8 cellular contexts compared by ENCODE assay signal in genomic region chr1:28915036-28915895, GRCh38. TPM values are rescaled to one million over a fixed set of nuclear protein-coding genes. Genes with fewer than 3 reads are reported as not detected.
DNase-seq lines count a peak whose midpoint lies in the region; ATAC-seq and TF ChIP-seq lines count a peak whose summit lies in the region.

No MANE protein-coding gene starts in this region.

- H3K4me3 Mint-ChIP-seq in activated CD4-positive, alpha-beta T cell treated with anti-CD3 and anti-CD28 coated beads, Interleukin-2, amount 10 ng/mL, durations not matched to agents 7 days and 5 days = peak overlapping the region; percentile 96

- no peaks in the 10 kb centered on the region for H3K27me3 ChIP-seq in duodenal mucosa (ENCODE audit: control insufficient read depth in 1 of 2, insufficient read depth in 2 of 2, low read length in 2 of 2)
- no peaks in the 10 kb centered on the region for H3K27me3 ChIP-seq in mucosa of rectum (ENCODE audit: control insufficient read depth in 2 of 2, insufficient read depth in 2 of 2, low read length in 2 of 2)
- H3K27me3 ChIP-seq in subcutaneous abdominal adipose tissue (ENCODE audit: control insufficient read depth in 5 of 5, insufficient read depth in 4 of 5, low read length in 5 of 5) = no peaks in the 10 kb centered on the region

- peaks cover 52% of the 10 kb centered on the region for H3K4me1 Mint-ChIP-seq in activated CD4-positive, alpha-beta T cell treated with anti-CD3 and anti-CD28 coated beads, Interleukin-2, amount 10 ng/mL, durations not matched to agents 7 days and 5 days

- H3K9me3 Mint-ChIP-seq in activated CD4-positive, alpha-beta T cell treated with anti-CD3 and anti-CD28 coated beads, Interleukin-2, amount 10 ng/mL, durations not matched to agents 7 days and 5 days = no peaks in the 10 kb centered on the region

- peaks cover 33% of the 10 kb centered on the region for H3K36me3 Mint-ChIP-seq in activated CD4-positive, alpha-beta T cell treated with anti-CD3 and anti-CD28 coated beads, Interleukin-2, amount 10 ng/mL, durations not matched to agents 7 days and 5 days (ENCODE audit: low read depth)

- DNase-seq in AG10803 (ENCODE audit: low read depth) (no peak), NCI-H1105 treated with DMSO at 0.1 percent for 48 hours (lab: John Stamatoyannopoulos, UW) (peak; percentile 67), NCI-H774 (lab: John Stamatoyannopoulos, UW) (no peak)
- DNase-seq in activated CD4-positive, alpha-beta T cell treated with anti-CD3 and anti-CD28 coated beads, Interleukin-2, amount 10 ng/mL, durations not matched to agents 7 days and 5 days = peak; percentile 62

- H3K4me1 ChIP-seq in duodenal mucosa (ENCODE audit: control insufficient read depth in 1 of 2, insufficient read depth in 2 of 2, low read length in 2 of 2) (peaks cover 7 to 16% of the 10 kb centered on the region in 2 donors), mucosa of rectum (ENCODE audit: control insufficient read depth in 2 of 2, insufficient read depth in 2 of 2, low read length in 2 of 2) (peaks cover 10 to 11% of the 10 kb centered on the region in 2 donors), subcutaneous abdominal adipose tissue (ENCODE audit: control insufficient read depth in 5 of 5, insufficient read depth in 5 of 5, low read length in 5 of 5) (peaks cover 5 to 23% (median 15%) of the 10 kb centered on the region in 5 donors)

- no peak for TF ChIP-seq CTCF in AG10803 (conservative IDR thresholded peaks at IDR 0.05; ENCODE audit: low read length)

- CTCF ChIA-PET in activated CD4-positive, alpha-beta T cell treated with anti-CD3 and anti-CD28 coated beads, Interleukin-2, amount 10 ng/mL, durations not matched to agents 7 days and 5 days (lab: Charles Lee) = interaction anchor here (1.7 to 2.1 kb wide), 3 partner anchors 34 to 179 kb away, joined by 4 to 7 read pairs (median 5); partner anchors contain the start of gene YTHDF2

- peak; percentile 13 for ATAC-seq in GM19035 (IDR thresholded peaks at IDR 0.05; ENCODE audit: unreplicated experiment)

- H3K27ac ChIP-seq in duodenal mucosa (ENCODE audit: low read depth, low read length) = no peak overlapping the region
- H3K27ac ChIP-seq in mucosa of rectum (ENCODE audit: low read depth in 2 of 2, low read length in 2 of 2) = peak overlapping the region; percentile 8 to 48
- peak overlapping the region; percentile 50 for H3K27ac ChIP-seq in subcutaneous abdominal adipose tissue (ENCODE audit: low read depth, low read length)

- H3K36me3 ChIP-seq in duodenal mucosa (ENCODE audit: control insufficient read depth in 1 of 2, insufficient read depth in 2 of 2, low read length in 2 of 2) = no peaks in the 10 kb centered on the region
- peaks cover 0 to 2% of the 10 kb centered on the region in 2 donors for H3K36me3 ChIP-seq in mucosa of rectum (ENCODE audit: control insufficient read depth in 2 of 2, insufficient read depth in 2 of 2, low read length in 2 of 2)
- H3K36me3 ChIP-seq in subcutaneous abdominal adipose tissue (ENCODE audit: control insufficient read depth in 5 of 5, insufficient read depth in 5 of 5, low read length in 5 of 5) = peaks cover 0 to 4% (median 0%) of the 10 kb centered on the region in 5 donors

- peak overlapping the region in 1 of 2 donors; percentile 66 for H3K9ac ChIP-seq in duodenal mucosa (ENCODE audit: low read depth in 1 of 2, low read length in 2 of 2)
- peak overlapping the region; percentile 57 to 65 for H3K9ac ChIP-seq in mucosa of rectum (ENCODE audit: low read depth in 1 of 2, low read length in 2 of 2)
- H3K9ac ChIP-seq in subcutaneous abdominal adipose tissue (ENCODE audit: low read length in 5 of 5) = peak overlapping the region; percentile 40 to 76 (median 73)

- no peaks in the 10 kb centered on the region for H3K9me3 ChIP-seq in duodenal mucosa (ENCODE audit: control insufficient read depth in 1 of 2, low read length in 2 of 2)
- H3K9me3 ChIP-seq in mucosa of rectum (ENCODE audit: control insufficient read depth in 2 of 2, low read length in 2 of 2) = no peaks in the 10 kb centered on the region
- no peaks in the 10 kb centered on the region for H3K9me3 ChIP-seq in subcutaneous abdominal adipose tissue (ENCODE audit: control insufficient read depth in 5 of 5, low read length in 5 of 5)

- POLR2A ChIA-PET in activated CD4-positive, alpha-beta T cell treated with anti-CD3 and anti-CD28 coated beads, Interleukin-2, amount 10 ng/mL, durations not matched to agents 7 days and 5 days (lab: Charles Lee) = interaction anchor here (1.0 to 1.2 kb wide), 2 partner anchors 17 to 31 kb away, joined by 3 to 5 read pairs; no protein-coding TSS in a partner anchor

- H3K27me3 Mint-ChIP-seq in activated CD4-positive, alpha-beta T cell treated with anti-CD3 and anti-CD28 coated beads, Interleukin-2, amount 10 ng/mL, durations not matched to agents 7 days and 5 days = no peaks in the 10 kb centered on the region

- H3K27ac Mint-ChIP-seq in activated CD4-positive, alpha-beta T cell treated with anti-CD3 and anti-CD28 coated beads, Interleukin-2, amount 10 ng/mL, durations not matched to agents 7 days and 5 days = peak overlapping the region; percentile 98

- H3K4me3 ChIP-seq in AG10803 (ENCODE audit: low read length) = peak overlapping the region; percentile 54
- H3K4me3 ChIP-seq in duodenal mucosa (ENCODE audit: low read depth in 1 of 2, low read length in 2 of 2) = peak overlapping the region; percentile 77 to 89
- peak overlapping the region; percentile 75 to 93 for H3K4me3 ChIP-seq in mucosa of rectum (ENCODE audit: low read length in 2 of 2)
- H3K4me3 ChIP-seq in subcutaneous abdominal adipose tissue (ENCODE audit: low read depth in 1 of 5, low read length in 5 of 5) = peak overlapping the region; percentile 77 to 86 (median 80)

RNA-seq across cellular contexts. Expression of gene EPB41, which starts 0.9 kb away (rescaled TPM):
- total RNA-seq in activated CD4-positive, alpha-beta T cell treated with anti-CD3 and anti-CD28 coated beads, Interleukin-2, amount 10 ng/mL, durations not matched to agents 7 days and 5 days = 100 to 1,000 TPM; 163 to 198 TPM

Comparison
In these comparisons a context has a peak if more than half of its experiments do, and no peak if none do; other contexts are left out.
1. DNase-seq: peak in NCI-H1105 treated with DMSO at 0.1 percent for 48 hours (single experiment) and activated CD4-positive, alpha-beta T cell treated with anti-CD3 and anti-CD28 coated beads, Interleukin-2, amount 10 ng/mL, durations not matched to agents 7 days and 5 days (single experiment); none in AG10803 (single experiment) and NCI-H774 (single experiment).
2. Peak in every context shown above with its lines, with median percentiles within 50 percentile points of each other: H3K4me3 ChIP-seq.